12 cellular contexts compared by ENCODE assay signal in the genomic region with DNA sequence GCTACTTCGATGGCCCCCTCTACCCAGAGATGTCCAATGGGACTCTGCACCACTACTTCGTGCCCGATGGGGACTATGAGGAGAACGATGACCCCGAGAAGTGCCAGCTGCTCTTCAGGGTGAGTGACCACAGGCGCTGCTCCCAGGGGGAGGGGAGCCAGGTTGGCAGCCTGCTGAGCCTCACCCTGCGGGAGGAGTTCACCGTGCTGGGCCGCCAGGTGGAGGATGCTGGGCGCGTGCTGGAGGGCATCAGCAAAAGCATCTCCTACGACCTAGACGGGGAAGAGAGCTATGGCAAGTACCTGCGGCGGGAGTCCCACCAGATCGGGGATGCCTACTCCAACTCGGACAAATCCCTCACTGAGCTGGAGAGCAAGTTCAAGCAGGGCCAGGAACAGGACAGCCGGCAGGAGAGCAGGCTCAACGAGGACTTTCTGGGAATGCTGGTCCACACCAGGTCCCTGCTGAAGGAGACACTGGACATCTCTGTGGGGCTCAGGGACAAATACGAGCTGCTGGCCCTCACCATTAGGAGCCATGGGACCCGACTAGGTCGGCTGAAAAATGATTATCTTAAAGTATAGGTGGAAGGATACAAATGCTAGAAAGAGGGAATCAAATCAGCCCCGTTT. TPM values are rescaled to one million over a fixed set of nuclear protein-coding genes. Genes with fewer than 3 reads are reported as not detected.
A peak's percentile ranks its signal among the peaks of the same experiment; 100 is the strongest.
DNase-seq lines count a peak whose midpoint lies in the region; ATAC-seq, FAIRE-seq and TF ChIP-seq lines count a peak whose summit lies in the region.
"Had no signal": no experiment of that assay in that cellular context is flagged by ENCODE, and none has a peak within 500 bp of the region (broad histone marks: within the 10 kb centered on the region; RNA-seq: fewer than 3 reads in every experiment).

No MANE protein-coding gene starts in this region.

- no peak for TF ChIP-seq EP300 in A549 (IDR thresholded peaks at IDR 0.05)

- H3K4me3 ChIP-seq in A549, result no peak overlapping the region
- H3K4me3 ChIP-seq in effector memory CD4-positive, alpha-beta T cell (ENCODE audit: insufficient read depth, low read depth, low read length, poor library complexity, severe bottlenecking), result no peak overlapping the region
- H3K4me3 ChIP-seq: GM12878, PC-9 had no signal

- TF ChIP-seq CTCF in A549 (IDR thresholded peaks at IDR 0.05) (no peak), WTC11 (IDR thresholded peaks at IDR 0.05) (no peak), nephron progenitor cell (IDR thresholded peaks at IDR 0.05) (no peak)

- H3K27ac ChIP-seq in A549, result no peak overlapping the region
- H3K27ac ChIP-seq in effector memory CD4-positive, alpha-beta T cell (ENCODE audit: insufficient read depth, low read length, poor library complexity, severe bottlenecking), result no peak overlapping the region
- H3K27ac ChIP-seq: PC-9 had no signal

- no peak for FAIRE-seq in A549 (lab: Jason Lieb, UNC)
- FAIRE-seq: GM12878 had no signal

- peaks cover 8% of the 10 kb centered on the region for H3K4me1 Mint-ChIP-seq in WTC11
- peaks cover 5% of the 10 kb centered on the region for H3K4me1 Mint-ChIP-seq in nephron progenitor cell
- H3K4me1 Mint-ChIP-seq: central memory CD8-positive, alpha-beta T cell had no signal

- WGBS in A549 (ENCODE audit: missing lambda C conversion rate), result 36% methylated on average over 19 of the region's 23 CpGs

- no peaks in the 10 kb centered on the region for H3K4me1 ChIP-seq in A549
- no peaks in the 10 kb centered on the region for H3K4me1 ChIP-seq in effector memory CD4-positive, alpha-beta T cell (ENCODE audit: control insufficient read depth, insufficient read depth, low read length, poor library complexity, severe bottlenecking)

- H3K36me3 Mint-ChIP-seq in WTC11, result no peaks in the 10 kb centered on the region
- H3K36me3 Mint-ChIP-seq in nephron progenitor cell (ENCODE audit: low read depth), result no peaks in the 10 kb centered on the region

- TF ChIP-seq POLR2A in A549 (IDR thresholded peaks at IDR 0.05; ENCODE audit: low read length) (no peak), erythroblast (IDR thresholded peaks at IDR 0.05; ENCODE audit: low read length) (no peak)

- H3K27me3 Mint-ChIP-seq in WTC11 (ENCODE audit: low read depth) (peaks cover 20% of the 10 kb centered on the region), nephron progenitor cell (ENCODE audit: low read depth, poor library complexity) (peaks cover 25% of the 10 kb centered on the region)
- H3K27me3 Mint-ChIP-seq: central memory CD8-positive, alpha-beta T cell had no signal

- H3K27ac Mint-ChIP-seq in WTC11 (no peak overlapping the region), nephron progenitor cell (no peak overlapping the region)

- no peaks in the 10 kb centered on the region for H3K27me3 ChIP-seq in effector memory CD4-positive, alpha-beta T cell (replicated peaks; ENCODE audit: control insufficient read depth, insufficient read depth, low read length, poor library complexity, severe bottlenecking)

- H3K4me3 Mint-ChIP-seq in WTC11 (peak overlapping the region; percentile 74), nephron progenitor cell (peak overlapping the region; percentile 74)
- H3K4me3 Mint-ChIP-seq: central memory CD8-positive, alpha-beta T cell had no signal

- no peaks in the 10 kb centered on the region for H3K9me3 ChIP-seq in A549
- H3K9me3 ChIP-seq in effector memory CD4-positive, alpha-beta T cell (ENCODE audit: control insufficient read depth, low read length), result no peaks in the 10 kb centered on the region

- ATAC-seq in A549 (peak; percentile 44 to 53; a peak in 4 of 6 replicates), WTC11 (peak; percentile 42), HG02884 (IDR thresholded peaks at IDR 0.05; ENCODE audit: unreplicated experiment) (no peak)
- ATAC-seq: GM12878 had no signal

- H3K9me3 Mint-ChIP-seq in WTC11 (no peaks in the 10 kb centered on the region), nephron progenitor cell (no peaks in the 10 kb centered on the region)
- H3K9me3 Mint-ChIP-seq: central memory CD8-positive, alpha-beta T cell had no signal

- DNase-seq in A549 (ENCODE audit: low read depth in 1 of 2, low spot score in 1 of 2) (no peak), WTC11 (ENCODE audit: low spot score) (peak; percentile 16), head of caudate nucleus (peak in 25 of 42 donors; percentile 3 to 45 (median 19)), nephron progenitor cell (no peak), NCI-H1105 treated with DMSO at 0.1 percent for 48 hours (lab: John Stamatoyannopoulos, UW) (no peak), erythroblast (lab: John Stamatoyannopoulos, UW) (no peak)
- DNase-seq in effector memory CD4-positive, alpha-beta T cell, result no peak
- DNase-seq: activated CD4-positive, alpha-beta T cell treated with anti-CD3 and anti-CD28 coated beads for 48 hours; PC-9 had no signal

- POLR2A ChIA-PET in A549 (lab: Yijun Ruan, JAX) (no interaction called here), WTC11 (lab: Charles Lee) (no interaction called here)

- intact Hi-C loops in head of caudate nucleus (cut with DNase I), result no loop called here

- H3K36me3 ChIP-seq in effector memory CD4-positive, alpha-beta T cell (ENCODE audit: control insufficient read depth, insufficient read depth, low read length), result no peaks in the 10 kb centered on the region

- no peak overlapping the region for H3K4me2 ChIP-seq in A549
- H3K4me2 ChIP-seq: PC-9 had no signal

- no peak for TF ChIP-seq RAD21 in A549 (conservative IDR thresholded peaks at IDR 0.05 in 1 of 2, IDR thresholded peaks at IDR 0.05 in 1 of 2)

- CTCF ChIA-PET in A549 (lab: Yijun Ruan, JAX) (interaction anchor here (0.9 to 2.2 kb wide), 2 partner anchors 47 to 164 kb away, joined by 3 to 7 read pairs; no protein-coding TSS in a partner anchor), WTC11 (lab: Charles Lee) (interaction anchor here (0.6 kb wide), 1 partner anchor 160 kb away, joined by 3 read pairs; no protein-coding TSS in a partner anchor)

TF ChIP-seq in A549, 52 proteins besides CTCF, POLR2A, EP300 and RAD21 (continues in another document):
- TF ChIP-seq HOXA7 (CRISPR knock-in tag; IDR thresholded peaks at IDR 0.05), result no peak
- TF ChIP-seq TFCP2L1 (CRISPR knock-in tag; IDR thresholded peaks at IDR 0.05), result no peak
- TF ChIP-seq POLR2AphosphoS2 (conservative IDR thresholded peaks at IDR 0.05; ENCODE audit: low read length), result no peak
- no peak for TF ChIP-seq PHF8 (IDR thresholded peaks at IDR 0.05; ENCODE audit: borderline replicate concordance, low read depth)
- no peak for TF ChIP-seq E2F6 (IDR thresholded peaks at IDR 0.05; ENCODE audit: borderline replicate concordance, low read depth)
- no peak for TF ChIP-seq FOSB (CRISPR knock-in tag; IDR thresholded peaks at IDR 0.05)
- no peak for TF ChIP-seq RARB (CRISPR knock-in tag; IDR thresholded peaks at IDR 0.05)
- no peak for TF ChIP-seq FOXS1 (CRISPR knock-in tag; IDR thresholded peaks at IDR 0.05)
- no peak for TF ChIP-seq JUN (IDR thresholded peaks at IDR 0.05)

TF ChIP-seq in WTC11, 78 proteins besides CTCF, POLR2A, EP300 and RAD21:
- no peak for TF ChIP-seq ARID4B (CRISPR knock-in tag; IDR thresholded peaks at IDR 0.05; ENCODE audit: borderline replicate concordance)
- 0 out of 2 replicates have a peak, but pooled peaks have one; percentile 37 for TF ChIP-seq MLX (CRISPR knock-in tag; IDR thresholded peaks at IDR 0.05)

RNA-seq across cellular contexts. Expression of gene FIBIN, which starts 0.8 kb away (rescaled TPM):
- 0.16 and 0.22 TPM in 2 replicates for polyA plus RNA-seq in A549 (2011; rRNA removed)
- not detected in 2 replicates for polyA plus RNA-seq in A549 (2012; cell fraction: cytosol; rRNA removed)
- not detected in 2 replicates for polyA plus RNA-seq in A549 (2012; cell fraction: nucleus; rRNA removed)
- polyA plus RNA-seq in A549 (2017; fragmentation: RNase III; extraction: RNeasy Plus Mini Kit Qiagen cat#74134 plus additional on column Dnase treatment), result not detected in 3 replicates
- 0.12 TPM in 1 of 2 replicates, not detected in the other for polyA minus RNA-seq in A549 (2011; rRNA and poly(A)+ RNA removed)
- total RNA-seq in WTC11 (2021), result 0.34 to 0.48 TPM (median 0.37 TPM) in 3 replicates
- total RNA-seq: GM12878, PC-9 had no signal
- polyA plus RNA-seq: GM12878 had no signal

RNA-seq across cellular contexts. Expression of gene BBOX1, which starts 45.9 kb away (rescaled TPM):
- polyA plus RNA-seq in A549 (2011; rRNA removed), result not detected in 2 replicates
- not detected in 2 replicates for polyA plus RNA-seq in A549 (2012; cell fraction: cytosol; rRNA removed)
- not detected in 2 replicates for polyA plus RNA-seq in A549 (2012; cell fraction: nucleus; rRNA removed)
- not detected in 3 replicates for polyA plus RNA-seq in A549 (2017; fragmentation: RNase III; extraction: RNeasy Plus Mini Kit Qiagen cat#74134 plus additional on column Dnase treatment)
- polyA minus RNA-seq in A549 (2011; rRNA and poly(A)+ RNA removed), result not detected in 2 replicates
- not detected in 3 replicates for total RNA-seq in WTC11 (2021)
- total RNA-seq: GM12878, PC-9 had no signal

Comparison
In these comparisons a context has a peak if more than half of its experiments do, and no peak if none do; other contexts are left out.
1. DNase-seq: peak in WTC11 (single experiment) and head of caudate nucleus (25 of 42); none in A549 (0 of 2), nephron progenitor cell (single experiment), effector memory CD4-positive, alpha-beta T cell (0 of 3), NCI-H1105 treated with DMSO at 0.1 percent for 48 hours (single experiment) and erythroblast (0 of 2).